In genomic region chr6:132818404-132819359, GRCh38 we compare ENCODE assay signal across 1 cellular context.
TF ChIP-seq lines count a peak whose summit lies in the region.

No MANE protein-coding gene starts in this region.

TF ChIP-seq in HepG2, 621 proteins besides CTCF, POLR2A, EP300 and RAD21 (continued from another document and continues in another):
- TF ChIP-seq, protein P1, sequence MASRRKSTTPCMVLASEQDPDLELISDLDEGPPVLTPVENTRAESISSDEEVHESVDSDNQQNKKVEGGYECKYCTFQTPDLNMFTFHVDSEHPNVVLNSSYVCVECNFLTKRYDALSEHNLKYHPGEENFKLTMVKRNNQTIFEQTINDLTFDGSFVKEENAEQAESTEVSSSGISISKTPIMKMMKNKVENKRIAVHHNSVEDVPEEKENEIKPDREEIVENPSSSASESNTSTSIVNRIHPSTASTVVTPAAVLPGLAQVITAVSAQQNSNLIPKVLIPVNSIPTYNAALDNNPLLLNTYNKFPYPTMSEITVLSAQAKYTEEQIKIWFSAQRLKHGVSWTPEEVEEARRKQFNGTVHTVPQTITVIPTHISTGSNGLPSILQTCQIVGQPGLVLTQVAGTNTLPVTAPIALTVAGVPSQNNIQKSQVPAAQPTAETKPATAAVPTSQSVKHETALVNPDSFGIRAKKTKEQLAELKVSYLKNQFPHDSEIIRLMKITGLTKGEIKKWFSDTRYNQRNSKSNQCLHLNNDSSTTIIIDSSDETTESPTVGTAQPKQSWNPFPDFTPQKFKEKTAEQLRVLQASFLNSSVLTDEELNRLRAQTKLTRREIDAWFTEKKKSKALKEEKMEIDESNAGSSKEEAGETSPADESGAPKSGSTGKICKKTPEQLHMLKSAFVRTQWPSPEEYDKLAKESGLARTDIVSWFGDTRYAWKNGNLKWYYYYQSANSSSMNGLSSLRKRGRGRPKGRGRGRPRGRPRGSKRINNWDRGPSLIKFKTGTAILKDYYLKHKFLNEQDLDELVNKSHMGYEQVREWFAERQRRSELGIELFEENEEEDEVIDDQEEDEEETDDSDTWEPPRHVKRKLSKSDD (CRISPR knock-in tag; IDR thresholded peaks at IDR 0.05; ENCODE audit: low read depth) = no peak
- TF ChIP-seq ZNF709 (CRISPR knock-in tag; IDR thresholded peaks at IDR 0.05) = no peak; the same call in 1 of the 2 replicates
- TF ChIP-seq POLR2G (IDR thresholded peaks at IDR 0.05; ENCODE audit: low read depth, low read length) = peak; percentile 77
- TF ChIP-seq RBM22 (optimal IDR thresholded peaks at IDR 0.05; ENCODE audit: low read length) = peak; percentile 96
- TF ChIP-seq ZKSCAN8 (CRISPR knock-in tag; IDR thresholded peaks at IDR 0.05; ENCODE audit: borderline replicate concordance) = no peak
- TF ChIP-seq ZNF781 (CRISPR knock-in tag; IDR thresholded peaks at IDR 0.05; ENCODE audit: borderline replicate concordance, not compliant biosample characterization) = no peak
- no peak for TF ChIP-seq MXD4 (CRISPR knock-in tag; IDR thresholded peaks at IDR 0.05)
- TF ChIP-seq, protein P2, sequence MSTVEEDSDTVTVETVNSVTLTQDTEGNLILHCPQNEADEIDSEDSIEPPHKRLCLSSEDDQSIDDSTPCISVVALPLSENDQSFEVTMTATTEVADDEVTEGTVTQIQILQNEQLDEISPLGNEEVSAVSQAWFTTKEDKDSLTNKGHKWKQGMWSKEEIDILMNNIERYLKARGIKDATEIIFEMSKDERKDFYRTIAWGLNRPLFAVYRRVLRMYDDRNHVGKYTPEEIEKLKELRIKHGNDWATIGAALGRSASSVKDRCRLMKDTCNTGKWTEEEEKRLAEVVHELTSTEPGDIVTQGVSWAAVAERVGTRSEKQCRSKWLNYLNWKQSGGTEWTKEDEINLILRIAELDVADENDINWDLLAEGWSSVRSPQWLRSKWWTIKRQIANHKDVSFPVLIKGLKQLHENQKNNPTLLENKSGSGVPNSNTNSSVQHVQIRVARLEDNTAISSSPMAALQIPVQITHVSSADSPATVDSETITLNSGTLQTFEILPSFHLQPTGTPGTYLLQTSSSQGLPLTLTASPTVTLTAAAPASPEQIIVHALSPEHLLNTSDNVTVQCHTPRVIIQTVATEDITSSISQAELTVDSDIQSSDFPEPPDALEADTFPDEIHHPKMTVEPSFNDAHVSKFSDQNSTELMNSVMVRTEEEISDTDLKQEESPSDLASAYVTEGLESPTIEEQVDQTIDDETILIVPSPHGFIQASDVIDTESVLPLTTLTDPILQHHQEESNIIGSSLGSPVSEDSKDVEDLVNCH (CRISPR knock-in tag; IDR thresholded peaks at IDR 0.05) = no peak
- no peak; the same call in 1 of the 2 replicates for TF ChIP-seq PPARG (CRISPR knock-in tag; conservative IDR thresholded peaks at IDR 0.05)
- TF ChIP-seq MTA1 (CRISPR knock-in tag; IDR thresholded peaks at IDR 0.05; ENCODE audit: borderline replicate concordance) = no peak
- TF ChIP-seq SMAD1 (CRISPR knock-in tag; IDR thresholded peaks at IDR 0.05; ENCODE audit: borderline replicate concordance, low read depth) = no peak
- TF ChIP-seq ZNF772 (CRISPR knock-in tag; IDR thresholded peaks at IDR 0.05) = peak; percentile 25; the same call in 1 of the 2 replicates
- no peak for TF ChIP-seq YY1 (IDR thresholded peaks at IDR 0.05; ENCODE audit: insufficient read depth, insufficient replicate concordance, low read depth, low read length)
- 0 out of 2 replicates have a peak, but pooled peaks have one; percentile 21 for TF ChIP-seq FOXK2 (IDR thresholded peaks at IDR 0.05)
- peak; percentile 29; the same call in 1 of the 2 replicates for TF ChIP-seq IRF9 (CRISPR knock-in tag; IDR thresholded peaks at IDR 0.05; ENCODE audit: borderline replicate concordance)
- 0 out of 2 replicates have a peak, but pooled peaks have one; percentile 27 for TF ChIP-seq ZNF121 (CRISPR knock-in tag; IDR thresholded peaks at IDR 0.05)
- no peak for TF ChIP-seq TBX3 (IDR thresholded peaks at IDR 0.05; ENCODE audit: borderline replicate concordance)
- TF ChIP-seq ZFP90 (CRISPR knock-in tag; IDR thresholded peaks at IDR 0.05; ENCODE audit: borderline replicate concordance) = no peak
- TF ChIP-seq HNF4A (CRISPR knock-in tag; IDR thresholded peaks at IDR 0.05) = no peak
- TF ChIP-seq NFATC3 (CRISPR knock-in tag; IDR thresholded peaks at IDR 0.05) = no peak
- no peak for TF ChIP-seq ZMAT3 (CRISPR knock-in tag; conservative IDR thresholded peaks at IDR 0.05)
- TF ChIP-seq FOXA3 (CRISPR knock-in tag; IDR thresholded peaks at IDR 0.05) = no peak; the same call in 1 of the 2 replicates
- TF ChIP-seq ISX (CRISPR knock-in tag; conservative IDR thresholded peaks at IDR 0.05) = no peak
- no peak for TF ChIP-seq KDM4B (CRISPR knock-in tag; IDR thresholded peaks at IDR 0.05)
- TF ChIP-seq RBFOX2 (IDR thresholded peaks at IDR 0.05; ENCODE audit: low read depth, low read length) = peak; percentile 86
- no peak for TF ChIP-seq RORA (CRISPR knock-in tag; IDR thresholded peaks at IDR 0.05)
- no peak for TF ChIP-seq ZNF619 (CRISPR knock-in tag; IDR thresholded peaks at IDR 0.05)
- no peak for TF ChIP-seq ZNF782 (CRISPR knock-in tag; IDR thresholded peaks at IDR 0.05; ENCODE audit: borderline replicate concordance)
- TF ChIP-seq PHF5A (CRISPR knock-in tag; IDR thresholded peaks at IDR 0.05; ENCODE audit: low read depth, unreplicated experiment) = peak; percentile 9
- TF ChIP-seq ZC3H13 (CRISPR knock-in tag; IDR thresholded peaks at IDR 0.05) = no peak
- TF ChIP-seq, protein P3, sequence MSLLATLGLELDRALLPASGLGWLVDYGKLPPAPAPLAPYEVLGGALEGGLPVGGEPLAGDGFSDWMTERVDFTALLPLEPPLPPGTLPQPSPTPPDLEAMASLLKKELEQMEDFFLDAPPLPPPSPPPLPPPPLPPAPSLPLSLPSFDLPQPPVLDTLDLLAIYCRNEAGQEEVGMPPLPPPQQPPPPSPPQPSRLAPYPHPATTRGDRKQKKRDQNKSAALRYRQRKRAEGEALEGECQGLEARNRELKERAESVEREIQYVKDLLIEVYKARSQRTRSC (CRISPR knock-in tag; IDR thresholded peaks at IDR 0.05; ENCODE audit: low read depth) = no peak
- TF ChIP-seq ZKSCAN5 (CRISPR knock-in tag; IDR thresholded peaks at IDR 0.05) = no peak
- TF ChIP-seq NFKBIZ (CRISPR knock-in tag; IDR thresholded peaks at IDR 0.05) = no peak
- TF ChIP-seq RNF219 (CRISPR knock-in tag; IDR thresholded peaks at IDR 0.05) = no peak
- TF ChIP-seq HNF4G (IDR thresholded peaks at IDR 0.05; ENCODE audit: borderline replicate concordance, low read depth, low read length) = peak; percentile 24; the same call in 1 of the 2 replicates
- TF ChIP-seq HNF4G (CRISPR knock-in tag; IDR thresholded peaks at IDR 0.05; ENCODE audit: borderline replicate concordance, low read depth) = no peak
- TF ChIP-seq RCOR2 (CRISPR knock-in tag; IDR thresholded peaks at IDR 0.05) = no peak
- 0 out of 2 replicates have a peak, but pooled peaks have one; percentile 21 for TF ChIP-seq ZNF543 (CRISPR knock-in tag; IDR thresholded peaks at IDR 0.05)
- TF ChIP-seq, protein P4, sequence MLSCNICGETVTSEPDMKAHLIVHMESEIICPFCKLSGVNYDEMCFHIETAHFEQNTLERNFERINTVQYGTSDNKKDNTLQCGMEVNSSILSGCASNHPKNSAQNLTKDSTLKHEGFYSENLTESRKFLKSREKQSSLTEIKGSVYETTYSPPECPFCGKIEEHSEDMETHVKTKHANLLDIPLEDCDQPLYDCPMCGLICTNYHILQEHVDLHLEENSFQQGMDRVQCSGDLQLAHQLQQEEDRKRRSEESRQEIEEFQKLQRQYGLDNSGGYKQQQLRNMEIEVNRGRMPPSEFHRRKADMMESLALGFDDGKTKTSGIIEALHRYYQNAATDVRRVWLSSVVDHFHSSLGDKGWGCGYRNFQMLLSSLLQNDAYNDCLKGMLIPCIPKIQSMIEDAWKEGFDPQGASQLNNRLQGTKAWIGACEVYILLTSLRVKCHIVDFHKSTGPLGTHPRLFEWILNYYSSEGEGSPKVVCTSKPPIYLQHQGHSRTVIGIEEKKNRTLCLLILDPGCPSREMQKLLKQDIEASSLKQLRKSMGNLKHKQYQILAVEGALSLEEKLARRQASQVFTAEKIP (CRISPR knock-in tag; IDR thresholded peaks at IDR 0.05; ENCODE audit: borderline replicate concordance) = no peak
- TF ChIP-seq KLF12 (CRISPR knock-in tag; IDR thresholded peaks at IDR 0.05; ENCODE audit: borderline replicate concordance) = no peak; the same call in 1 of the 2 replicates
- TF ChIP-seq HBP1 (CRISPR knock-in tag; IDR thresholded peaks at IDR 0.05; ENCODE audit: low read depth) = no peak
- no peak for TF ChIP-seq ZNF282 (IDR thresholded peaks at IDR 0.05; ENCODE audit: partially characterized antibody)
- no peak for TF ChIP-seq ZNF232 (CRISPR knock-in tag; IDR thresholded peaks at IDR 0.05; ENCODE audit: borderline replicate concordance)
- TF ChIP-seq, protein P5, sequence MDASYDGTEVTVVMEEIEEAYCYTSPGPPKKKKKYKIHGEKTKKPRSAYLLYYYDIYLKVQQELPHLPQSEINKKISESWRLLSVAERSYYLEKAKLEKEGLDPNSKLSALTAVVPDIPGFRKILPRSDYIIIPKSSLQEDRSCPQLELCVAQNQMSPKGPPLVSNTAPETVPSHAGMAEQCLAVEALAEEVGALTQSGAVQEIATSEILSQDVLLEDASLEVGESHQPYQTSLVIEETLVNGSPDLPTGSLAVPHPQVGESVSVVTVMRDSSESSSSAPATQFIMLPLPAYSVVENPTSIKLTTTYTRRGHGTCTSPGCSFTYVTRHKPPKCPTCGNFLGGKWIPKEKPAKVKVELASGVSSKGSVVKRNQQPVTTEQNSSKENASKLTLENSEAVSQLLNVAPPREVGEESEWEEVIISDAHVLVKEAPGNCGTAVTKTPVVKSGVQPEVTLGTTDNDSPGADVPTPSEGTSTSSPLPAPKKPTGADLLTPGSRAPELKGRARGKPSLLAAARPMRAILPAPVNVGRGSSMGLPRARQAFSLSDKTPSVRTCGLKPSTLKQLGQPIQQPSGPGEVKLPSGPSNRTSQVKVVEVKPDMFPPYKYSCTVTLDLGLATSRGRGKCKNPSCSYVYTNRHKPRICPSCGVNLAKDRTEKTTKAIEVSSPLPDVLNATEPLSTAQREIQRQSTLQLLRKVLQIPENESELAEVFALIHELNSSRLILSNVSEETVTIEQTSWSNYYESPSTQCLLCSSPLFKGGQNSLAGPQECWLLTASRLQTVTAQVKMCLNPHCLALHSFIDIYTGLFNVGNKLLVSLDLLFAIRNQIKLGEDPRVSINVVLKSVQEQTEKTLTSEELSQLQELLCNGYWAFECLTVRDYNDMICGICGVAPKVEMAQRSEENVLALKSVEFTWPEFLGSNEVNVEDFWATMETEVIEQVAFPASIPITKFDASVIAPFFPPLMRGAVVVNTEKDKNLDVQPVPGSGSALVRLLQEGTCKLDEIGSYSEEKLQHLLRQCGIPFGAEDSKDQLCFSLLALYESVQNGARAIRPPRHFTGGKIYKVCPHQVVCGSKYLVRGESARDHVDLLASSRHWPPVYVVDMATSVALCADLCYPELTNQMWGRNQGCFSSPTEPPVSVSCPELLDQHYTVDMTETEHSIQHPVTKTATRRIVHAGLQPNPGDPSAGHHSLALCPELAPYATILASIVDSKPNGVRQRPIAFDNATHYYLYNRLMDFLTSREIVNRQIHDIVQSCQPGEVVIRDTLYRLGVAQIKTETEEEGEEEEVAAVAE (CRISPR knock-in tag; IDR thresholded peaks at IDR 0.05; ENCODE audit: borderline replicate concordance) = no peak
- 0 out of 2 replicates have a peak, but pooled peaks have one; percentile 12 for TF ChIP-seq STAT6 (CRISPR knock-in tag; IDR thresholded peaks at IDR 0.05; ENCODE audit: borderline replicate concordance)
- no peak for TF ChIP-seq ETV6 (CRISPR knock-in tag; conservative IDR thresholded peaks at IDR 0.05)
